In genomic region chr2:201258666-201258999, GRCh38 we compare ENCODE assay signal across 8 cellular contexts. TPM values are rescaled to one million over a fixed set of nuclear protein-coding genes. Genes with fewer than 3 reads are reported as not detected.
DNase-seq lines count a peak whose midpoint lies in the region; ATAC-seq lines count a peak whose summit lies in the region.

No MANE protein-coding gene starts in this region.

- in situ Hi-C loops in GM23248 (cut with MboI) = no loop called here

- peak overlapping the region; percentile 97 for H3K27ac ChIP-seq in GM23248

- peak overlapping the region; percentile 94 to 95 for H3K4me3 Mint-ChIP-seq in effector memory CD8-positive, alpha-beta T cell

- no peak for ATAC-seq in effector memory CD8-positive, alpha-beta T cell (replicated peaks)

- WGBS in GM23248 (ENCODE audit: low coverage in 1 of 2, low lambda C conversion rate in 2 of 2, missing lambda C conversion rate in 2 of 2), 2 experiments = 1 to 3% methylated on average over 8 of the region's 8 CpGs

- DNase-seq in GM23248 (no peak), NT2/D1 (ENCODE audit: low read depth, low spot score) (no peak), superior temporal gyrus (ENCODE audit: extremely low spot score) (no peak), NAMALWA (ENCODE audit: low spot score) (no peak), ecto neural progenitor cell (ENCODE audit: low spot score) (no peak)
- DNase-seq in effector memory CD8-positive, alpha-beta T cell = no peak
- DNase-seq in effector CD4-positive, alpha-beta T cell = no peak

- H3K9me2 ChIP-seq in GM23248 (ENCODE audit: insufficient read depth) = no peaks in the 10 kb centered on the region

- H3K27me3 Mint-ChIP-seq in effector memory CD8-positive, alpha-beta T cell = no peaks in the 10 kb centered on the region

- peaks cover 60 to 67% of the 10 kb centered on the region in 2 donors for H3K4me1 Mint-ChIP-seq in effector memory CD8-positive, alpha-beta T cell (ENCODE audit: low read depth in 2 of 2)

- H2AFZ ChIP-seq in GM23248 (peak overlapping the region; percentile 93), neuron (ENCODE audit: low read depth, low read length) (peak overlapping the region; percentile 99)

- H3K4me1 ChIP-seq in GM23248 (ENCODE audit: insufficient read depth) (peaks cover 27% of the 10 kb centered on the region), NT2/D1 (ENCODE audit: insufficient read depth, insufficient read length) (peaks cover 8% of the 10 kb centered on the region), neuron (ENCODE audit: insufficient read depth, low read length) (peaks cover 3% of the 10 kb centered on the region)

- H3K36me3 ChIP-seq in GM23248 (ENCODE audit: low read depth) = no peaks in the 10 kb centered on the region
- H3K36me3 ChIP-seq in NT2/D1 (ENCODE audit: insufficient read depth, insufficient read length, low read length) = peaks cover 3% of the 10 kb centered on the region
- H3K36me3 ChIP-seq in neuron (ENCODE audit: insufficient read depth, low read length) = no peaks in the 10 kb centered on the region

- H3K27ac Mint-ChIP-seq in effector memory CD8-positive, alpha-beta T cell = peak overlapping the region; percentile 98

- peak overlapping the region; percentile 92 for H3K4me3 ChIP-seq in GM23248
- H3K4me3 ChIP-seq in NT2/D1 (ENCODE audit: insufficient read length, low read depth) = peak overlapping the region; percentile 68
- H3K4me3 ChIP-seq in neuron (ENCODE audit: low read length) = peak overlapping the region; percentile 80

- no peaks in the 10 kb centered on the region for H3K27me3 ChIP-seq in GM23248 (replicated peaks; ENCODE audit: insufficient read depth)
- no peaks in the 10 kb centered on the region for H3K27me3 ChIP-seq in NT2/D1 (ENCODE audit: insufficient read depth, insufficient read length)
- no peaks in the 10 kb centered on the region for H3K27me3 ChIP-seq in neuron (ENCODE audit: insufficient read depth, low read length)

- peak overlapping the region; percentile 95 for H3K4me2 ChIP-seq in GM23248 (ENCODE audit: unreplicated experiment)

- H3K79me2 ChIP-seq in GM23248 (ENCODE audit: insufficient read depth) = peaks cover 50% of the 10 kb centered on the region

- no peaks in the 10 kb centered on the region for H3K9me3 Mint-ChIP-seq in effector memory CD8-positive, alpha-beta T cell

- H3K36me3 Mint-ChIP-seq in effector memory CD8-positive, alpha-beta T cell (ENCODE audit: insufficient read depth) = peaks cover 67% of the 10 kb centered on the region

- H3F3A ChIP-seq in GM23248 (ENCODE audit: insufficient read depth) = peaks cover 18% of the 10 kb centered on the region

- H3K9ac ChIP-seq in GM23248 = peak overlapping the region; percentile 94
- H3K9ac ChIP-seq in NT2/D1 (ENCODE audit: insufficient read length, low read depth) = peak overlapping the region; percentile 84

- H3K9me3 ChIP-seq in GM23248 (ENCODE audit: low read depth) (no peaks in the 10 kb centered on the region), NT2/D1 (ENCODE audit: insufficient read depth, low read length) (no peaks in the 10 kb centered on the region), neuron (ENCODE audit: low read length) (no peaks in the 10 kb centered on the region)

- H4K20me1 ChIP-seq in GM23248 (ENCODE audit: insufficient read depth) = no peaks in the 10 kb centered on the region

RNA-seq across cellular contexts. Expression of gene CASP8, which starts 1.7 kb away (rescaled TPM):
- 13.9 and 20.8 TPM in 2 replicates for total RNA-seq in GM23248 (2014; rRNA removed; shearing (Covaris generic))
- 11.7 and 12.2 TPM in 2 replicates for polyA plus RNA-seq in GM23248 (2016; fragmentation: Nextera tagmentation; extraction: Ambion mirVana)
